In the genomic region with DNA sequence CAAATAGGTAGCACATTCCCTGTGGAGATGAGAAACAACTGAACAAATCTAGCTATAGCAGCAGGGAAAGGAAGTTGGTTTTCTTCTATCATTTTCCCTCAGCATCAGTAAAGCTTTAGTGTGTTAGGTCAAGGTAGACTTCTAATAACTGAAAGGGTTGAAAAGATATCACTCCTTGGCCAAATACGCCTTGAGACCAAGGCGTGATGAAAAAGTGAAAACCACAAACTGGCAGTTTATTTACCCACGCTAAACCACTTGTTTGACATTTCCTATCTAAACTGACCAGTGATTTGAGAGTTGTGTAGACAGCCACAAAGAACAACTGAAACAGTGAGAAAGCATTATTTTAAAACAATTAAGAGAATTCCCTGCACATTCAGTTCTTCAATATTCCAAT, we compare ENCODE assay signal across 2 cellular contexts.
TF ChIP-seq lines count a peak whose summit lies in the region.

No MANE protein-coding gene starts in this region.

TF ChIP-seq in HepG2, 621 proteins besides CTCF, POLR2A, EP300 and RAD21:
- TF ChIP-seq RARA (CRISPR knock-in tag; IDR thresholded peaks at IDR 0.05) (no peak), SOX13 (IDR thresholded peaks at IDR 0.05) (no peak), SOX13 (CRISPR knock-in tag; conservative IDR thresholded peaks at IDR 0.05 in 1 of 2, IDR thresholded peaks at IDR 0.05 in 1 of 2) (peak in 1 of 2 experiments; percentile 27; a peak in 1 of 4 replicates), CBFB (CRISPR knock-in tag; IDR thresholded peaks at IDR 0.05) (peak; percentile 66; the same call in 1 of the 2 replicates)
- TF ChIP-seq, protein P1, sequence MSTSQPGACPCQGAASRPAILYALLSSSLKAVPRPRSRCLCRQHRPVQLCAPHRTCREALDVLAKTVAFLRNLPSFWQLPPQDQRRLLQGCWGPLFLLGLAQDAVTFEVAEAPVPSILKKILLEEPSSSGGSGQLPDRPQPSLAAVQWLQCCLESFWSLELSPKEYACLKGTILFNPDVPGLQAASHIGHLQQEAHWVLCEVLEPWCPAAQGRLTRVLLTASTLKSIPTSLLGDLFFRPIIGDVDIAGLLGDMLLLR (CRISPR knock-in tag; IDR thresholded peaks at IDR 0.05), result no peak

TF ChIP-seq in GM12878, 131 proteins besides CTCF, POLR2A, EP300 and RAD21:
- TF ChIP-seq, protein P2, sequence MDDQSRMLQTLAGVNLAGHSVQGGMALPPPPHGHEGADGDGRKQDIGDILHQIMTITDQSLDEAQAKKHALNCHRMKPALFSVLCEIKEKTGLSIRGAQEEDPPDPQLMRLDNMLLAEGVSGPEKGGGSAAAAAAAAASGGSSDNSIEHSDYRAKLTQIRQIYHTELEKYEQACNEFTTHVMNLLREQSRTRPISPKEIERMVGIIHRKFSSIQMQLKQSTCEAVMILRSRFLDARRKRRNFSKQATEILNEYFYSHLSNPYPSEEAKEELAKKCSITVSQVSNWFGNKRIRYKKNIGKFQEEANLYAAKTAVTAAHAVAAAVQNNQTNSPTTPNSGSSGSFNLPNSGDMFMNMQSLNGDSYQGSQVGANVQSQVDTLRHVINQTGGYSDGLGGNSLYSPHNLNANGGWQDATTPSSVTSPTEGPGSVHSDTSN (IDR thresholded peaks at IDR 0.05; ENCODE audit: insufficient replicate concordance, low read depth, low read length), result no peak
- TF ChIP-seq MTA2 (IDR thresholded peaks at IDR 0.05; ENCODE audit: low read depth), result no peak
- TF ChIP-seq ZSCAN29 (IDR thresholded peaks at IDR 0.05), result peak; percentile 77
- TF ChIP-seq CREM (IDR thresholded peaks at IDR 0.05; ENCODE audit: low read depth), result no peak
- TF ChIP-seq MYB (IDR thresholded peaks at IDR 0.05; ENCODE audit: borderline replicate concordance, low read depth, low read length), result peak; percentile 50; the same call in 1 of the 2 replicates
- TF ChIP-seq KAT2A (conservative IDR thresholded peaks at IDR 0.05; ENCODE audit: control insufficient read depth, low read depth, low read length), result no peak
- TF ChIP-seq MEF2B (IDR thresholded peaks at IDR 0.05; ENCODE audit: partially characterized antibody, poor library complexity, severe bottlenecking), result no peak
- no peak for TF ChIP-seq ASH2L (IDR thresholded peaks at IDR 0.05; ENCODE audit: borderline replicate concordance, low read depth)
- TF ChIP-seq RELA (IDR thresholded peaks at IDR 0.05; ENCODE audit: borderline replicate concordance, partially characterized antibody), result no peak
- TF ChIP-seq, protein P3, sequence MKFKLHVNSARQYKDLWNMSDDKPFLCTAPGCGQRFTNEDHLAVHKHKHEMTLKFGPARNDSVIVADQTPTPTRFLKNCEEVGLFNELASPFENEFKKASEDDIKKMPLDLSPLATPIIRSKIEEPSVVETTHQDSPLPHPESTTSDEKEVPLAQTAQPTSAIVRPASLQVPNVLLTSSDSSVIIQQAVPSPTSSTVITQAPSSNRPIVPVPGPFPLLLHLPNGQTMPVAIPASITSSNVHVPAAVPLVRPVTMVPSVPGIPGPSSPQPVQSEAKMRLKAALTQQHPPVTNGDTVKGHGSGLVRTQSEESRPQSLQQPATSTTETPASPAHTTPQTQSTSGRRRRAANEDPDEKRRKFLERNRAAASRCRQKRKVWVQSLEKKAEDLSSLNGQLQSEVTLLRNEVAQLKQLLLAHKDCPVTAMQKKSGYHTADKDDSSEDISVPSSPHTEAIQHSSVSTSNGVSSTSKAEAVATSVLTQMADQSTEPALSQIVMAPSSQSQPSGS (IDR thresholded peaks at IDR 0.05; ENCODE audit: low read length), result no peak
